ENCODE assay signal across 1 cellular context in the genomic region with DNA sequence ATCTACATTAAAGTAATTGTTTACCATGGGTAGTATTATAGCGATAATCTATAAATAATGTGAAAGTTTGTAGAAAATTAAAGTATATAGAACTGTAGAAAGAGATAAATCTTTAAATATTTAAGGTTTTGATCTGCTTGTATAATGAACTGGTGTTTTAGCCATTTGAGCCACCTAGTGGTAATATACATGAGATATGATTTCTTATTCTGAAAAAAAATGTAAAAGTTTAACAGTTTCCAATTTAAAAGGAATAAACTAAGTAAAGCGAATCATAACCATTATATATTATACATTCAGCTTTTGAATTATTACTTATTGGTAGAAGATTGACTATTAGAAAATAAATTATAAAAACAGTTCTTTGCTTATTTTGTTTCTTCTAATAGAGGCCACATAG.
A peak's percentile ranks its signal among the peaks of the same experiment; 100 is the strongest.
TF ChIP-seq lines count a peak whose summit lies in the region.

No MANE protein-coding gene starts in this region.

TF ChIP-seq in IMR-90, 13 proteins besides CTCF, POLR2A, EP300 and RAD21:
- TF ChIP-seq MAFK (IDR thresholded peaks at IDR 0.05; ENCODE audit: low read depth, low read length) (no peak), SMC3 (IDR thresholded peaks at IDR 0.05; ENCODE audit: low read depth, low read length) (peak; percentile 62), FOS (IDR thresholded peaks at IDR 0.05; ENCODE audit: low read depth, low read length) (no peak)
